Comparison of ENCODE assay signal across 9 cellular contexts in the genomic region with DNA sequence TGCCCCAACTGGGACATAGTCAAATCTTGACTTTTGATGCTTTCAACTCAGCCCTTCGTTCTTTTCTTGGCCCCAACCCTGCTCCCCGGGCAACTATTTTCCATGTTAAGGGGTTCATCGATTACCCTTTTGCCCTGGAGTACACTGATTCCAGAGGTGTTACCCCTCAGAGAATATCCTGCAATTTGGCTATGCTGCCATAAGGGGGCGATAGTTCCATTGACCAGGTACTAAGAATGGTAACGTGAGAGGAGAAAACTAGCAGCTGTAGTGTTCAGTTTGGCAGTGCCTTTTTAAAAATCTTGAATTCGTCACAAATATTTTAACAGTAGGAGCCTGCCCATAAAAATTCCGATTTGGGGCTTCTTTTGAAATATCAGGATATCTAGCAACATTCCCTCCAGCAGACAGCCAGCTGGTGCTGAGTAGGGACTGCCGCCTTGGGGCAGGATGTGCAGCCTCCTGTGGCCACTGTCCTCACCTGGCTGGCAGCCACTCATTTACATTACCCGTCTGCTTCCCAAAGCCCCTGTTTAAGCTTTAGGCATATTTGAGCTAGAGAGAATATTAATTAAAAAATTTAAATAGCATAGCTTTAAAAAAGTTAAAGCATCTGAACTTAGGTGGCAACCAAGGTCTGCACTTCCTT.
A peak's percentile ranks its signal among the peaks of the same experiment; 100 is the strongest.
DNase-seq lines count a peak whose midpoint lies in the region; ATAC-seq and FAIRE-seq lines count a peak whose summit lies in the region.
"Had no signal": no experiment of that assay in that cellular context is flagged by ENCODE, and none has a peak within 500 bp of the region (broad histone marks: within the 10 kb centered on the region; RNA-seq: fewer than 3 reads in every experiment).

No MANE protein-coding gene starts in this region.

- FAIRE-seq in GM19239 (lab: Jason Lieb, UNC) (peak; percentile 66), RCC 7860 (lab: Jason Lieb, UNC) (no peak)

- no peak for ATAC-seq in GM18502 (IDR thresholded peaks at IDR 0.05; ENCODE audit: poor library complexity, unreplicated experiment)
- ATAC-seq: natural killer cell treated with Interleukin-12 subunit alpha and Interleukin-12 subunit beta and Interleukin-15 and Interleukin-18, amount 100 ng/mL, for 72 hours had no signal

- intact Hi-C loops in cardiac septum (cut with DNase I) = loop anchor here (10.0 kb wide), 1 partner anchor 57 kb away; no protein-coding TSS in a partner anchor

- DNase-seq in CMK (ENCODE audit: low read depth) (peak; percentile 14), GM19239 (ENCODE audit: insufficient read length, low spot score) (no peak), RCC 7860 (ENCODE audit: low spot score) (peak; percentile 6), iPS-NIHi7 (ENCODE audit: extremely low spot score) (peak; percentile 78), GF-D8 (lab: John Stamatoyannopoulos, UW) (no peak), hypothalamus (lab: John Stamatoyannopoulos, UW) (no peak), cardiac septum (ENCODE audit: low spot score) (no peak)

Comparison
In these comparisons a context has a peak if more than half of its experiments do, and no peak if none do; other contexts are left out.
1. DNase-seq: peak in CMK (single experiment), RCC 7860 (single experiment) and iPS-NIHi7 (single experiment); none in GM19239 (single experiment), GF-D8 (single experiment), hypothalamus (0 of 51) and cardiac septum (single experiment).